In the genomic region with DNA sequence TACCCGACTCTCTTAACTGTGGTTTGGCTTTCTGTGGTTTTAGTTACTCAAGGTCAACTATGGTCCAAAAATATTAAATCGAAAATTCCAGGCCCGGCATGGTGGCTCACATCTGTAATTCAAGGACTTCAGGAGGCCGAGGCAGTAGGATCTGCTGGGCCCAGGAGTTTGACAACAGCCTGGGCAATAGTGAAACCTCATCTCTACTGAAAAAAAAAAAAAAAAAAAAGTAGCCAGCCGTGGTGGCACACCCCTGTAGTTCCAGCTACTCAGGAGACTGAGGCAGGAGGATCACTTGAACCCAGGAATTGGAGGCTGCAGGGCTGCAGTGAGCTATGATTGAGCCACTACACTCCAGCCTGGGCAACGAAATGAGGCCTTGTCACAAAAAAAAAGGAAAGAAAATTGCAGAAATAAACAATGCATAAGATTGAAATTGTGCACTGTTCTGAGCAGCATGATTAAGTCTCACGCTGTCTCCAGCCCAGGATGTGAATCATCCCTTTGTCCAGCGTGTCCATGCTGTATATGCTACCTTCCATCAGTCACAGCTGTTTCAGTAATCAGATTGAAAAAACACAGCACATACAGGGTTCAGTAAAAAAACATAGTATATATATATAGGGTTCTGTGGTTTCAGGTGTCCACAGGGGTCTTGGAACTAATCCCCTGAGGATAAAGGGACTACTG, we compare ENCODE assay signal across 12 cellular contexts. TPM values are rescaled to one million over a fixed set of nuclear protein-coding genes. Genes with fewer than 3 reads are reported as not detected.
DNase-seq lines count a peak whose midpoint lies in the region; ATAC-seq, FAIRE-seq and TF ChIP-seq lines count a peak whose summit lies in the region.
"Had no signal": no experiment of that assay in that cellular context is flagged by ENCODE, and none has a peak within 500 bp of the region (broad histone marks: within the 10 kb centered on the region; RNA-seq: fewer than 3 reads in every experiment).

No MANE protein-coding gene starts in this region.

- ATAC-seq in HG02852 (IDR thresholded peaks at IDR 0.05; ENCODE audit: unreplicated experiment) = no peak

- no peak overlapping the region for H3K27ac ChIP-seq in small intestine (ENCODE audit: low read depth in 1 of 2, low read length in 1 of 2)
- H3K27ac ChIP-seq: sigmoid colon had no signal

- no peak for FAIRE-seq in small intestine (lab: Jason Lieb, UNC)

- no peak overlapping the region for H3K4me3 ChIP-seq in small intestine (ENCODE audit: low read depth in 1 of 2, low read length in 2 of 2)
- H3K4me3 ChIP-seq: HAP-1, sigmoid colon had no signal

- no peaks in the 10 kb centered on the region for H3K36me3 ChIP-seq in small intestine (ENCODE audit: control insufficient read depth in 2 of 2, insufficient read depth in 2 of 2, low read length in 2 of 2)
- H3K36me3 ChIP-seq: HAP-1, sigmoid colon had no signal

- H3K4me1 ChIP-seq in small intestine (ENCODE audit: control insufficient read depth in 2 of 2, insufficient read depth in 1 of 2, low read depth in 1 of 2, low read length in 1 of 2) = no peaks in the 10 kb centered on the region
- H3K4me1 ChIP-seq: HAP-1 had no signal

- DNase-seq in Caki2 (ENCODE audit: low read depth) = peak; percentile 72
- DNase-seq in dermis blood vessel endothelial cell = peak; percentile 95
- DNase-seq in non-pigmented ciliary epithelial cell (ENCODE audit: low read depth) = peak; percentile 87
- no peak for DNase-seq in activated gamma-delta T cell treated with Interleukin-2 at 50 U/mL for 16 hours
- DNase-seq in NCI-H2171 treated with DMSO at 0.1 percent for 48 hours (lab: John Stamatoyannopoulos, UW) = no peak
- DNase-seq in small intestine = no peak
- DNase-seq: NCI-H1105 treated with DMSO at 0.1 percent for 48 hours, sigmoid colon had no signal

- H3K9me3 ChIP-seq in small intestine (ENCODE audit: control insufficient read depth, low read depth) = no peaks in the 10 kb centered on the region
- H3K9me3 ChIP-seq: HAP-1, sigmoid colon had no signal

- 59 to 64% (median 62%) methylated on average over 8 of the region's 8 CpGs for WGBS in small intestine, 3 donors

- in situ Hi-C loops in Caki2 (cut with HindIII; ENCODE audit: low pct_unique_long_range_greater_than_20kb, low sequenced_read_pairs) = no loop called here

- no peaks in the 10 kb centered on the region for H3K27me3 ChIP-seq in small intestine (ENCODE audit: control insufficient read depth in 2 of 2, insufficient read depth in 2 of 2, low read length in 2 of 2)
- H3K27me3 ChIP-seq: sigmoid colon had no signal

TF ChIP-seq in PFSK-1, 5 proteins besides CTCF, POLR2A, EP300 and RAD21:
- TF ChIP-seq FOXP2 (optimal IDR thresholded peaks at IDR 0.05; ENCODE audit: borderline replicate concordance, extremely low read depth, extremely low read length, insufficient read depth) = peak; percentile 47
- TF ChIP-seq, protein P1, sequence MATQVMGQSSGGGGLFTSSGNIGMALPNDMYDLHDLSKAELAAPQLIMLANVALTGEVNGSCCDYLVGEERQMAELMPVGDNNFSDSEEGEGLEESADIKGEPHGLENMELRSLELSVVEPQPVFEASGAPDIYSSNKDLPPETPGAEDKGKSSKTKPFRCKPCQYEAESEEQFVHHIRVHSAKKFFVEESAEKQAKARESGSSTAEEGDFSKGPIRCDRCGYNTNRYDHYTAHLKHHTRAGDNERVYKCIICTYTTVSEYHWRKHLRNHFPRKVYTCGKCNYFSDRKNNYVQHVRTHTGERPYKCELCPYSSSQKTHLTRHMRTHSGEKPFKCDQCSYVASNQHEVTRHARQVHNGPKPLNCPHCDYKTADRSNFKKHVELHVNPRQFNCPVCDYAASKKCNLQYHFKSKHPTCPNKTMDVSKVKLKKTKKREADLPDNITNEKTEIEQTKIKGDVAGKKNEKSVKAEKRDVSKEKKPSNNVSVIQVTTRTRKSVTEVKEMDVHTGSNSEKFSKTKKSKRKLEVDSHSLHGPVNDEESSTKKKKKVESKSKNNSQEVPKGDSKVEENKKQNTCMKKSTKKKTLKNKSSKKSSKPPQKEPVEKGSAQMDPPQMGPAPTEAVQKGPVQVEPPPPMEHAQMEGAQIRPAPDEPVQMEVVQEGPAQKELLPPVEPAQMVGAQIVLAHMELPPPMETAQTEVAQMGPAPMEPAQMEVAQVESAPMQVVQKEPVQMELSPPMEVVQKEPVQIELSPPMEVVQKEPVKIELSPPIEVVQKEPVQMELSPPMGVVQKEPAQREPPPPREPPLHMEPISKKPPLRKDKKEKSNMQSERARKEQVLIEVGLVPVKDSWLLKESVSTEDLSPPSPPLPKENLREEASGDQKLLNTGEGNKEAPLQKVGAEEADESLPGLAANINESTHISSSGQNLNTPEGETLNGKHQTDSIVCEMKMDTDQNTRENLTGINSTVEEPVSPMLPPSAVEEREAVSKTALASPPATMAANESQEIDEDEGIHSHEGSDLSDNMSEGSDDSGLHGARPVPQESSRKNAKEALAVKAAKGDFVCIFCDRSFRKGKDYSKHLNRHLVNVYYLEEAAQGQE (IDR thresholded peaks at IDR 0.05; ENCODE audit: insufficient read depth in 1 of 2, low read depth in 2 of 2, low read length in 2 of 2) = peak in 1 of 2 experiments; percentile 61; a peak in 1 of 4 replicates
- TF ChIP-seq POLR2AphosphoS5 (IDR thresholded peaks at IDR 0.05; ENCODE audit: low read depth, low read length) = no peak
- TF ChIP-seq SIN3A (IDR thresholded peaks at IDR 0.05; ENCODE audit: borderline replicate concordance, insufficient read depth, low read length) = peak; percentile 95; the same call in 1 of the 2 replicates
- TF ChIP-seq TAF1 (IDR thresholded peaks at IDR 0.05; ENCODE audit: borderline replicate concordance, insufficient read depth, low read length) = 0 out of 2 replicates have a peak, but pooled peaks have one; percentile 44

RNA-seq across cellular contexts. Expression of gene RGS17, which starts 40.7 kb away (rescaled TPM):
- 9.3 and 14.4 TPM in 2 replicates for total RNA-seq in Caki2 (2014; rRNA removed; shearing (Covaris generic); ENCODE audit: low replicate concordance)
- 6.5 TPM for polyA plus RNA-seq in PFSK-1 (2012; ENCODE audit: insufficient read length, low read depth)
- total RNA-seq in dermis blood vessel endothelial cell = 3.3 and 3.9 TPM in 2 replicates
- polyA plus RNA-seq in small intestine = under 1 TPM in 2 of 3 donors, not detected in 1; under 0.01 to 0.15 TPM
- total RNA-seq: OCI-LY7 had no signal

Comparison
In these comparisons a context has a peak if more than half of its experiments do, and no peak if none do; other contexts are left out.
1. DNase-seq: peak in Caki2 (single experiment), dermis blood vessel endothelial cell (single experiment) and non-pigmented ciliary epithelial cell (single experiment); none in activated gamma-delta T cell treated with Interleukin-2 at 50 U/mL for 16 hours (single experiment), NCI-H2171 treated with DMSO at 0.1 percent for 48 hours (single experiment) and small intestine (single experiment).